ENCODE assay signal across 24 cellular contexts in the genomic region with DNA sequence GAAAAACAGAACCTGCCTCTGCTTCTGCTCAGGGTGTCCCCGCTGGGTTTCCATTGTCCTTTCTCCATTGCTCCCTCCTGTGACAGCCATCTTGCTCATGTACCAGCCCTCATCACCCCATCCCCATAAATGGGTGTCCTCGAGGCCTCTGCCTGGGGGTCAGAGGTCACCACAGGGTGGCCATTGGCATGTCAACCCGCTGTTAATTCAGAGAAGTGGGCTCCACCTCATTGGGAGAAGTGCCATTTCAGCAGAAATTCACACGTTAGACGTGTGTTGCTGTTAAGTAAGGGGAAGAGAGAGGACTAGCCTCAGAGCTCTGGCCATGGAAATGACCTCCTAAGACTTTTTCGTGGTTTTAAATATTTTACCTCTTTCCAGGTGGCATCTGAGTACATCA.
DNase-seq lines count a peak whose midpoint lies in the region; ATAC-seq and TF ChIP-seq lines count a peak whose summit lies in the region.
"Had no signal": no experiment of that assay in that cellular context is flagged by ENCODE, and none has a peak within 500 bp of the region (broad histone marks: within the 10 kb centered on the region; RNA-seq: fewer than 3 reads in every experiment).

No MANE protein-coding gene starts in this region.

- H4K8ac ChIP-seq in mesendoderm (ENCODE audit: low read depth, low read length): no peak overlapping the region

- H4K5ac ChIP-seq in mesendoderm (ENCODE audit: low read length): no peak overlapping the region

- H3K36me3 ChIP-seq in OCI-LY1 (ENCODE audit: insufficient read depth, low read length) (peaks cover 72% of the 10 kb centered on the region), upper lobe of right lung (peaks cover 100% of the 10 kb centered on the region), brain microvascular endothelial cell (replicated peaks) (peaks cover 93% of the 10 kb centered on the region), mesendoderm (ENCODE audit: control insufficient read depth, insufficient read depth, low read length) (peaks cover 10% of the 10 kb centered on the region)

- H3K4me3 Mint-ChIP-seq in memory B cell: peak overlapping the region; percentile 72
- H3K4me3 Mint-ChIP-seq: activated CD4-positive, alpha-beta T cell treated with anti-CD3 and anti-CD28 coated beads, Interleukin-2, amount 10 ng/mL, durations not matched to agents 24 days and 14 days; activated T-helper 1 cell treated with anti-CD3 and anti-CD28 coated beads, Interleukin-12 subunit alpha, Interleukin-12 subunit beta, Interleukin-2, Interleukin-4 antibody, amounts not matched to agents 30 ng/mL and 10 ng/mL and 1 ng/mL, durations not matched to agents 14 hours and 24 hours and 36 hours had no signal

- no peak overlapping the region for H2BK5ac ChIP-seq in mesendoderm (ENCODE audit: low read length)

- H3K27ac ChIP-seq in OCI-LY1 (ENCODE audit: low read depth, low read length, poor library complexity, severe bottlenecking): peak overlapping the region; percentile 86
- no peak overlapping the region for H3K27ac ChIP-seq in upper lobe of right lung
- no peak overlapping the region for H3K27ac ChIP-seq in brain microvascular endothelial cell
- H3K27ac ChIP-seq in mesendoderm (ENCODE audit: low read depth, low read length): no peak overlapping the region
- H3K27ac ChIP-seq: stomach, tibial artery, WERI-Rb-1 had no signal

- no peaks in the 10 kb centered on the region for H4K20me1 ChIP-seq in OCI-LY1 (ENCODE audit: insufficient read depth, low read length)

- peaks cover 29% of the 10 kb centered on the region for H3K4me1 Mint-ChIP-seq in memory B cell
- H3K4me1 Mint-ChIP-seq: activated CD4-positive, alpha-beta T cell treated with anti-CD3 and anti-CD28 coated beads, Interleukin-2, amount 10 ng/mL, durations not matched to agents 24 days and 14 days had no signal

- in situ Hi-C loops in brain microvascular endothelial cell (cut with HindIII; ENCODE audit: low pct_ligation_motif_present, low sequenced_read_pairs): no loop called here

- H3K4me3 ChIP-seq in OCI-LY1 (ENCODE audit: low read depth, low read length, poor library complexity, severe bottlenecking) (peak overlapping the region; percentile 5), upper lobe of right lung (no peak overlapping the region), brain microvascular endothelial cell (ENCODE audit: low read depth, low read length) (no peak overlapping the region), mesendoderm (ENCODE audit: low read length) (no peak overlapping the region)
- H3K4me3 ChIP-seq: HAP-1, stomach, tibial artery had no signal

- no peaks in the 10 kb centered on the region for H3K27me3 Mint-ChIP-seq in memory B cell
- H3K27me3 Mint-ChIP-seq: activated CD4-positive, alpha-beta T cell treated with anti-CD3 and anti-CD28 coated beads, Interleukin-2, amount 10 ng/mL, durations not matched to agents 24 days and 14 days had no signal

- ATAC-seq in Right ventricle myocardium superior (ENCODE audit: poor library complexity): no peak
- peak; percentile 39 for ATAC-seq in memory B cell (ENCODE audit: low read depth)
- no peak for ATAC-seq in upper lobe of right lung

- DNase-seq in Right ventricle myocardium superior (peak; percentile 4), cardiac septum (ENCODE audit: low spot score) (no peak), memory B cell (ENCODE audit: low spot score in 2 of 2) (no peak), upper lobe of right lung (peak; percentile 48), brain microvascular endothelial cell (no peak), mesendoderm (no peak), SHP77 treated with DMSO at 0.1 percent for 48 hours (lab: John Stamatoyannopoulos, UW) (no peak)
- DNase-seq: activated CD4-positive, alpha-beta T cell treated with anti-CD3 and anti-CD28 coated beads, Interleukin-2, amount 10 ng/mL, durations not matched to agents 24 days and 14 days; activated naive CD4-positive, alpha-beta T cell treated with anti-CD3 and anti-CD28 coated beads, Interleukin-2, amount 50 U/mL, for 16 hours; amygdala; cortex of kidney; DMS53; Kasumi-1; MV-4-11; NCI-H1436 treated with DMSO at 0.1 percent for 48 hours; NCI-H2107; NCI-H774; stomach; T1000; WERI-Rb-1 had no signal

- H3K4me1 ChIP-seq in OCI-LY1 (ENCODE audit: insufficient read depth, low read length, severe bottlenecking): peaks cover 22% of the 10 kb centered on the region
- H3K4me1 ChIP-seq in upper lobe of right lung: peaks cover 3% of the 10 kb centered on the region
- H3K4me1 ChIP-seq in mesendoderm (ENCODE audit: control insufficient read depth, low read depth, low read length): no peaks in the 10 kb centered on the region
- H3K4me1 ChIP-seq: HAP-1 had no signal

- no peaks in the 10 kb centered on the region for H3F3A ChIP-seq in OCI-LY1 (ENCODE audit: insufficient read depth, low read length)

- H3K9me3 Mint-ChIP-seq in memory B cell: no peaks in the 10 kb centered on the region
- H3K9me3 Mint-ChIP-seq: activated CD4-positive, alpha-beta T cell treated with anti-CD3 and anti-CD28 coated beads, Interleukin-2, amount 10 ng/mL, durations not matched to agents 24 days and 14 days; activated T-helper 1 cell treated with anti-CD3 and anti-CD28 coated beads, Interleukin-12 subunit alpha, Interleukin-12 subunit beta, Interleukin-2, Interleukin-4 antibody, amounts not matched to agents 30 ng/mL and 10 ng/mL and 1 ng/mL, durations not matched to agents 14 hours and 24 hours and 36 hours had no signal

- no peak overlapping the region for H2BK120ac ChIP-seq in mesendoderm (ENCODE audit: low read depth, low read length)

- no peaks in the 10 kb centered on the region for H3K9me3 ChIP-seq in OCI-LY1 (ENCODE audit: low read length)
- H3K9me3 ChIP-seq in upper lobe of right lung: no peaks in the 10 kb centered on the region
- H3K9me3 ChIP-seq: HAP-1, stomach, tibial artery had no signal

- H3K27ac Mint-ChIP-seq in memory B cell: peak overlapping the region; percentile 23
- H3K27ac Mint-ChIP-seq: activated CD4-positive, alpha-beta T cell treated with anti-CD3 and anti-CD28 coated beads, Interleukin-2, amount 10 ng/mL, durations not matched to agents 24 days and 14 days; activated T-helper 1 cell treated with anti-CD3 and anti-CD28 coated beads, Interleukin-12 subunit alpha, Interleukin-12 subunit beta, Interleukin-2, Interleukin-4 antibody, amounts not matched to agents 30 ng/mL and 10 ng/mL and 1 ng/mL, durations not matched to agents 14 hours and 24 hours and 36 hours had no signal

- no peak overlapping the region for H2AK5ac ChIP-seq in mesendoderm (ENCODE audit: low read length)

- H3K56ac ChIP-seq in mesendoderm (ENCODE audit: low read length): no peak overlapping the region

- H3K4me2 ChIP-seq in OCI-LY1 (ENCODE audit: low read length) (peak overlapping the region; percentile 52), mesendoderm (ENCODE audit: low read length) (no peak overlapping the region)

- intact Hi-C loops in Right ventricle myocardium superior (cut with DNase I): no loop called here
- intact Hi-C loops in cardiac septum (cut with DNase I): no loop called here
- intact Hi-C loops in upper lobe of right lung (cut with DNase I): loop anchor here (5.0 kb wide), 1 partner anchor 485 kb away; no protein-coding TSS in a partner anchor

- H3K79me2 ChIP-seq in OCI-LY1 (ENCODE audit: insufficient read depth, low read length): no peaks in the 10 kb centered on the region
- H3K79me2 ChIP-seq in mesendoderm (ENCODE audit: control insufficient read depth, insufficient read depth, low read length): no peaks in the 10 kb centered on the region

- H3K4ac ChIP-seq in mesendoderm (ENCODE audit: low read depth, low read length): no peak overlapping the region

- no peak overlapping the region for H3K18ac ChIP-seq in mesendoderm (ENCODE audit: low read length)

- no peaks in the 10 kb centered on the region for H3K27me3 ChIP-seq in OCI-LY1 (ENCODE audit: insufficient read depth, low read length)
- no peaks in the 10 kb centered on the region for H3K27me3 ChIP-seq in upper lobe of right lung
- no peaks in the 10 kb centered on the region for H3K27me3 ChIP-seq in brain microvascular endothelial cell (replicated peaks)
- H3K27me3 ChIP-seq in mesendoderm (ENCODE audit: insufficient read depth, low read length, poor library complexity): no peaks in the 10 kb centered on the region
- H3K27me3 ChIP-seq: stomach, tibial artery had no signal

- H3K9ac ChIP-seq in OCI-LY1 (ENCODE audit: low read length) (peak overlapping the region; percentile 7; the same call in 1 of the 2 replicates), mesendoderm (ENCODE audit: low read length) (no peak overlapping the region)

- H3K36me3 Mint-ChIP-seq in memory B cell: peaks cover 36% of the 10 kb centered on the region

- no peaks in the 10 kb centered on the region for H3K79me1 ChIP-seq in mesendoderm (ENCODE audit: low read length)

- no peak overlapping the region for H2AFZ ChIP-seq in OCI-LY1 (ENCODE audit: low read length)

- H2BK15ac ChIP-seq in mesendoderm (replicated peaks; ENCODE audit: low read depth): no peak overlapping the region

- H3K9me2 ChIP-seq in OCI-LY1 (ENCODE audit: low read depth, low read length): no peaks in the 10 kb centered on the region

- H3K23ac ChIP-seq in mesendoderm (ENCODE audit: low read length): no peak overlapping the region

- no CpG with 5 or more reads among the region's 6 CpGs for WGBS in mesendoderm (ENCODE audit: extremely low coverage, insufficient coverage, low lambda C conversion rate)

- TF ChIP-seq CTCF in OCI-LY1 (IDR thresholded peaks at IDR 0.05; ENCODE audit: low read length): no peak
- no peak for TF ChIP-seq CTCF in upper lobe of right lung (IDR thresholded peaks at IDR 0.05)
- no peak for TF ChIP-seq CTCF in brain microvascular endothelial cell (IDR thresholded peaks at IDR 0.05; ENCODE audit: low read depth, low read length, missing control alignments)

Comparison
In these comparisons a context has a peak if more than half of its experiments do, and no peak if none do; other contexts are left out.
1. DNase-seq: peak in Right ventricle myocardium superior (single experiment) and upper lobe of right lung (single experiment); none in cardiac septum (single experiment), memory B cell (0 of 2), brain microvascular endothelial cell (single experiment), mesendoderm (single experiment) and SHP77 treated with DMSO at 0.1 percent for 48 hours (single experiment).